ENCODE assay signal across 8 cellular contexts in the genomic region with DNA sequence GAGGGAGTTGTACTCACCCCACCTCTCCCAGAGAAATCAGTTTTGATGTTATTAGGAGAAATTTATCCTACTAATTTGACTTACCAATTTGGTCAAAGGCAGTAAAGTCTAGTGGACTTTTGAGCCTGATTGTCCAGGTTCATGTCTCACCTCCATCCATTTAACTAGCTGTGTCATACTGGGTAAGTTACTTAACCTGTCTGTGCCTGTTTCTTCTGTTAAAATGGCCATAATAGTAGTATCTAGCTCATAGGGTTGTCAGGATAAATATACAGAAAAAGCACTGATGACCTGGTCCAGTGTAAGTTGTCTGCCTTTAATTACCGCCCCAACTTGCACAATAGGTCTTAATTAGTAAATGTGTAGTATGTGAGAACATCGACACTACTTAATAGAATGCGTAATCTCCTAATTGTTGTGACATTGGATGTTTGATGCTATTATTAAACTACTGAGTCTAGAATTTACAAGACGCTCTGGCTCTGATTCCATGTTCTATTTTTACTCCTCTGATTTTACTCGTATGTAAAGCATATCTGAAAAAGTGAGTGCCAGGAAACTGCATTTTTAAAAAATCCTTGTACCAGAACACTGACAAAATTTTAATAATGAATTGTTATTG. TPM values are rescaled to one million over a fixed set of nuclear protein-coding genes. Genes with fewer than 3 reads are reported as not detected.
DNase-seq lines count a peak whose midpoint lies in the region; ATAC-seq, FAIRE-seq and TF ChIP-seq lines count a peak whose summit lies in the region.

No MANE protein-coding gene starts in this region.

- H3K4me1 ChIP-seq in upper lobe of right lung: peaks cover 15% of the 10 kb centered on the region

- peaks cover 51% of the 10 kb centered on the region for H3K4me1 Mint-ChIP-seq in activated T-cell treated with anti-CD3 and anti-CD28 coated beads, Interleukin-2, amount 50 U/mL, for 24 hours (ENCODE audit: low read depth)

- peaks cover 4% of the 10 kb centered on the region for H3K36me3 ChIP-seq in bronchial epithelial cell (ENCODE audit: control insufficient read depth, insufficient read depth, low read length)
- H3K36me3 ChIP-seq in upper lobe of right lung: peaks cover 14% of the 10 kb centered on the region

- DNase-seq in activated T-cell treated with anti-CD3 and anti-CD28 coated beads, Interleukin-2, amount 50 U/mL, for 24 hours: no peak
- no peak for DNase-seq in activated T-cell treated with anti-CD3 and anti-CD28 coated beads for 4 hours
- peak; percentile 32 for DNase-seq in bronchial epithelial cell (ENCODE audit: low read depth)
- peak; percentile 20 for DNase-seq in medulla oblongata (ENCODE audit: extremely low spot score)
- no peak for DNase-seq in upper lobe of right lung
- DNase-seq in DMS153 treated with DMSO at 0.1 percent for 48 hours (lab: John Stamatoyannopoulos, UW; ENCODE audit: unreplicated experiment): no peak
- no peak for DNase-seq in NCI-H524 (lab: John Stamatoyannopoulos, UW)

- H3K27me3 Mint-ChIP-seq in activated T-cell treated with anti-CD3 and anti-CD28 coated beads, Interleukin-2, amount 50 U/mL, for 24 hours: peaks cover 3% of the 10 kb centered on the region

- H3K27ac Mint-ChIP-seq in activated T-cell treated with anti-CD3 and anti-CD28 coated beads, Interleukin-2, amount 50 U/mL, for 24 hours: peak overlapping the region; percentile 97

- no peak for ATAC-seq in upper lobe of right lung
- ATAC-seq in GM21825 (IDR thresholded peaks at IDR 0.05; ENCODE audit: unreplicated experiment): no peak

- H3K27me3 ChIP-seq in bronchial epithelial cell (ENCODE audit: control insufficient read depth, insufficient read depth, low read length) (peaks cover 1% of the 10 kb centered on the region), upper lobe of right lung (no peaks in the 10 kb centered on the region)

- peak overlapping the region; percentile 93 for H3K4me3 Mint-ChIP-seq in activated T-cell treated with anti-CD3 and anti-CD28 coated beads, Interleukin-2, amount 50 U/mL, for 24 hours

- H3K4me3 ChIP-seq in bronchial epithelial cell (ENCODE audit: low read depth, low read length) (peak overlapping the region; percentile 94), upper lobe of right lung (peak overlapping the region; percentile 76)

- FAIRE-seq in bronchial epithelial cell (lab: Jason Lieb, UNC): no peak

- peaks cover 23% of the 10 kb centered on the region for H3K9me3 Mint-ChIP-seq in activated T-cell treated with anti-CD3 and anti-CD28 coated beads, Interleukin-2, amount 50 U/mL, for 24 hours

- peak overlapping the region; percentile 93 for H3K27ac ChIP-seq in upper lobe of right lung

- intact Hi-C loops in upper lobe of right lung (cut with DNase I): no loop called here

- peaks cover 19% of the 10 kb centered on the region for H3K9me3 ChIP-seq in upper lobe of right lung

- H3K36me3 Mint-ChIP-seq in activated T-cell treated with anti-CD3 and anti-CD28 coated beads, Interleukin-2, amount 50 U/mL, for 24 hours (ENCODE audit: low read depth): peaks cover 62% of the 10 kb centered on the region

- TF ChIP-seq CTCF in bronchial epithelial cell (IDR thresholded peaks at IDR 0.05; ENCODE audit: insufficient read depth, low read length, severe bottlenecking) (no peak), upper lobe of right lung (IDR thresholded peaks at IDR 0.05) (no peak)

RNA-seq across cellular contexts. Expression of gene RAB21, which starts 1.5 kb away (rescaled TPM):
- total RNA-seq in bronchial epithelial cell (27.9 and 48.5 TPM in 2 replicates), upper lobe of right lung (83.8 TPM)

Comparison
In these comparisons a context has a peak if more than half of its experiments do, and no peak if none do; other contexts are left out.
1. DNase-seq: peak in bronchial epithelial cell (single experiment) and medulla oblongata (single experiment); none in activated T-cell treated with anti-CD3 and anti-CD28 coated beads, Interleukin-2, amount 50 U/mL, for 24 hours (single experiment), activated T-cell treated with anti-CD3 and anti-CD28 coated beads for 4 hours (single experiment), upper lobe of right lung (single experiment), DMS153 treated with DMSO at 0.1 percent for 48 hours (single experiment) and NCI-H524 (0 of 2).